Comparison of ENCODE assay signal across 18 cellular contexts in the genomic region with DNA sequence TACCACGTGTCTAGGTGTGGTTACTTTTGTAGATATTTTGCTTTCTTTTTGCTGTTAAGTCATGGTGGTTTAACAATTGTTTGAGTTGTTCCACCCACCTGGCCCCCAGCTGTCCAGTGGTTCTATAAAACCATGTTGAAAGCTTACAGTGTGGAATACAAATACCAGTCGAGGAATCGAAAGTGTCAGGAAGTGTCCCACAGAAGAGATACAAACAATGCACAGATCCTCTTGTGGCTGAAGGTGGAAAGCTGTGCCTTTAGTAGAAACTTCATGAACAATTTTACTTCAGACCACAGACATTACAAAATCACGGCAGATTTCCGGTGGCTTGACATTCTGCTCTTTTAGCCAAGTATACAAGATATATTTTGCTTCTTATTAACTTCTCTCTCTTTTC.
DNase-seq lines count a peak whose midpoint lies in the region; ATAC-seq and TF ChIP-seq lines count a peak whose summit lies in the region.
"Had no signal": no experiment of that assay in that cellular context is flagged by ENCODE, and none has a peak within 500 bp of the region (broad histone marks: within the 10 kb centered on the region; RNA-seq: fewer than 3 reads in every experiment).

No MANE protein-coding gene starts in this region.

- H3K4me2 ChIP-seq in neural progenitor cell: no peak overlapping the region

- H3K36me3 ChIP-seq in ACC112 (ENCODE audit: insufficient read depth, low read length) (no peaks in the 10 kb centered on the region), neural progenitor cell (no peaks in the 10 kb centered on the region)
- H3K36me3 ChIP-seq: heart right ventricle, Peyer's patch, sigmoid colon had no signal

- no peaks in the 10 kb centered on the region for H3F3A ChIP-seq in neural progenitor cell (ENCODE audit: low read depth)

- no peaks in the 10 kb centered on the region for H3K9me3 Mint-ChIP-seq in neural progenitor cell

- in situ Hi-C loops in SK-MEL-5 (cut with HindIII; ENCODE audit: low pct_unique_long_range_greater_than_20kb, low sequenced_read_pairs): no loop called here

- no peak for TF ChIP-seq CTCF in HFF-Myc (IDR thresholded peaks at IDR 0.05; ENCODE audit: low read depth, low read length, missing control alignments)
- TF ChIP-seq CTCF in fibroblast of villous mesenchyme (IDR thresholded peaks at IDR 0.05; ENCODE audit: insufficient read depth, low read depth, low read length): no peak
- TF ChIP-seq CTCF in neural progenitor cell (IDR thresholded peaks at IDR 0.05): no peak

- H3K79me2 ChIP-seq in ACC112 (ENCODE audit: control insufficient read depth, insufficient read depth, low read length, unreplicated experiment) (no peaks in the 10 kb centered on the region), neural progenitor cell (ENCODE audit: low read depth) (no peaks in the 10 kb centered on the region)

- peak; percentile 45 for DNase-seq in HFF-Myc (ENCODE audit: extremely low read depth, low read depth)
- peak; percentile 63 for DNase-seq in SK-MEL-5 (ENCODE audit: low read depth, low spot score)
- peak; percentile 74 for DNase-seq in fibroblast of villous mesenchyme (ENCODE audit: low read depth)
- DNase-seq in stimulated activated CD4-positive, alpha-beta T cell treated with anti-CD3 and anti-CD28 coated beads, Interleukin-4, amount 100 ng/mL, for 1 hour: no peak
- DNase-seq in neural progenitor cell (ENCODE audit: low spot score): no peak
- DNase-seq in ureter (ENCODE audit: low spot score): no peak
- DNase-seq: C1 segment of cervical spinal cord; heart right ventricle; NCI-H1930; Peyer's patch; sigmoid colon; stimulated activated CD8-positive, alpha-beta memory T cell treated with anti-CD3 and anti-CD28 coated beads, Interleukin-4, amount 100 ng/mL, for 48 hours had no signal

- no peak overlapping the region for H3K4me3 Mint-ChIP-seq in neural progenitor cell
- H3K4me3 Mint-ChIP-seq: activated T-helper 17 cell treated with anti-CD3 and anti-CD28 coated beads, Interleukin-2, amount 50 U/mL, for 72 hours had no signal

- H3K27me3 Mint-ChIP-seq in neural progenitor cell (ENCODE audit: insufficient read depth, low read depth): no peaks in the 10 kb centered on the region
- H3K27me3 Mint-ChIP-seq: activated T-helper 17 cell treated with anti-CD3 and anti-CD28 coated beads, Interleukin-2, amount 50 U/mL, for 72 hours had no signal

- peaks cover 11% of the 10 kb centered on the region for H3K4me1 Mint-ChIP-seq in neural progenitor cell
- H3K4me1 Mint-ChIP-seq: activated T-helper 17 cell treated with anti-CD3 and anti-CD28 coated beads, Interleukin-2, amount 50 U/mL, for 72 hours had no signal

- H3K27ac ChIP-seq in ACC112 (ENCODE audit: low read depth, low read length) (no peak overlapping the region), neural progenitor cell (no peak overlapping the region)
- H3K27ac ChIP-seq: coronary artery, heart right ventricle, Peyer's patch, sigmoid colon had no signal

- H3K36me3 Mint-ChIP-seq in neural progenitor cell: no peaks in the 10 kb centered on the region

- H3K9ac ChIP-seq in neural progenitor cell: no peak overlapping the region

- peak overlapping the region; percentile 69 for H3K4me3 ChIP-seq in ACC112 (ENCODE audit: low read depth, low read length)
- H3K4me3 ChIP-seq in HFF-Myc (replicated peaks; ENCODE audit: low read depth, low read length): no peak overlapping the region; the same call in 1 of the 2 replicates
- peak overlapping the region; percentile 46 for H3K4me3 ChIP-seq in fibroblast of villous mesenchyme (ENCODE audit: low read depth, low read length)
- no peak overlapping the region for H3K4me3 ChIP-seq in neural progenitor cell
- H3K4me3 ChIP-seq: coronary artery, heart right ventricle, lung, Peyer's patch, sigmoid colon had no signal

- H3K4me1 ChIP-seq in ACC112 (ENCODE audit: control insufficient read depth, insufficient read depth, low read length, unreplicated experiment) (peaks cover 6% of the 10 kb centered on the region), neural progenitor cell (no peaks in the 10 kb centered on the region)
- H3K4me1 ChIP-seq: heart right ventricle, Peyer's patch had no signal

- no peaks in the 10 kb centered on the region for H4K20me1 ChIP-seq in neural progenitor cell (ENCODE audit: low read depth)

- H2AFZ ChIP-seq in ACC112 (ENCODE audit: low read length, unreplicated experiment): peak overlapping the region; percentile 77
- H2AFZ ChIP-seq in neural progenitor cell (replicated peaks): no peak overlapping the region

- no peak for ATAC-seq in HG02840 (IDR thresholded peaks at IDR 0.05; ENCODE audit: low FRiP score, unreplicated experiment)
- ATAC-seq: activated CD4-positive, CD25-positive, alpha-beta regulatory T cell treated with anti-CD3 and anti-CD28 coated beads, Interleukin-2, amount 50 U/mL, for 24 hours; activated T-helper 17 cell treated with anti-CD3 and anti-CD28 coated beads, Interleukin-2, amount 50 U/mL, for 72 hours; heart right ventricle had no signal

- no peak overlapping the region for H3K27ac Mint-ChIP-seq in neural progenitor cell
- H3K27ac Mint-ChIP-seq: activated T-helper 17 cell treated with anti-CD3 and anti-CD28 coated beads, Interleukin-2, amount 50 U/mL, for 72 hours had no signal

- H3K27me3 ChIP-seq in ACC112 (ENCODE audit: insufficient read depth, low read length): no peaks in the 10 kb centered on the region
- H3K27me3 ChIP-seq in neural progenitor cell: no peaks in the 10 kb centered on the region
- H3K27me3 ChIP-seq: Peyer's patch, sigmoid colon had no signal

- H3K9me3 ChIP-seq in neural progenitor cell (ENCODE audit: low read depth): no peaks in the 10 kb centered on the region
- H3K9me3 ChIP-seq: Peyer's patch, sigmoid colon had no signal

Comparison
In these comparisons a context has a peak if more than half of its experiments do, and no peak if none do; other contexts are left out.
1. H3K4me3 ChIP-seq: peak in ACC112 (single experiment) and fibroblast of villous mesenchyme (single experiment); none in HFF-Myc (single experiment) and neural progenitor cell (single experiment).
2. DNase-seq: peak in HFF-Myc (single experiment), SK-MEL-5 (single experiment) and fibroblast of villous mesenchyme (single experiment); none in stimulated activated CD4-positive, alpha-beta T cell treated with anti-CD3 and anti-CD28 coated beads, Interleukin-4, amount 100 ng/mL, for 1 hour (single experiment), neural progenitor cell (single experiment) and ureter (single experiment).